ENCODE assay signal across 20 cellular contexts in genomic region chr11:131615611-131616010, GRCh38.
"Had no signal": no experiment of that assay in that cellular context is flagged by ENCODE, and none has a peak within 500 bp of the region (broad histone marks: within the 10 kb centered on the region; RNA-seq: fewer than 3 reads in every experiment).

No MANE protein-coding gene starts in this region.

- H3K27me3 ChIP-seq: gastrocnemius medialis, pancreas, right lobe of liver, testis, uterus had no signal

- ATAC-seq: gastrocnemius medialis; left cardiac atrium; pancreas; right lobe of liver; stimulated activated effector memory CD8-positive, alpha-beta T cell treated with anti-CD3 and anti-CD28 coated beads, Interleukin-12 subunit alpha, Interleukin-12 subunit beta, amount 100 ng/mL, for 72 hours; T-helper 17 cell had no signal

- H3K4me3 ChIP-seq: coronary artery, esophagus squamous epithelium, gastrocnemius medialis, pancreas, right lobe of liver, stomach, testis, uterus had no signal

- H3K27ac ChIP-seq: coronary artery, esophagus squamous epithelium, gastrocnemius medialis, pancreas, right lobe of liver, stomach, testis, uterus had no signal

- H3K9me3 ChIP-seq: esophagus squamous epithelium, gastrocnemius medialis, pancreas, right lobe of liver, stomach, testis, uterus had no signal

- DNase-seq: activated CD4-positive, alpha-beta memory T cell treated with anti-CD3 and anti-CD28 coated beads for 36 hours; activated CD4-positive, alpha-beta T cell treated with anti-CD3 and anti-CD28 coated beads for 48 hours; activated effector memory CD4-positive, alpha-beta T cell treated with anti-CD3 and anti-CD28 coated beads, Interleukin-2, amount 50 U/mL, for 16 hours; activated naive CD4-positive, alpha-beta T cell treated with anti-CD3 and anti-CD28 coated beads, Interleukin-2, amount 10 ng/mL, durations not matched to agents 7 days and 5 days; esophagus squamous epithelium; gastrocnemius medialis; hippocampal formation; left cardiac atrium; midbrain; pancreas; right lobe of liver; small intestine; stimulated activated CD4-positive, alpha-beta T cell treated with anti-CD3 and anti-CD28 coated beads, Interleukin-2, amount 100 ng/mL, for 24 hours; stomach; T-helper 17 cell; testis; trophoblast cell; uterus had no signal

- H3K36me3 ChIP-seq: esophagus squamous epithelium, gastrocnemius medialis, pancreas, right lobe of liver, stomach, uterus had no signal

- H3K4me1 ChIP-seq: esophagus squamous epithelium, gastrocnemius medialis, pancreas, right lobe of liver, stomach, uterus had no signal
